In the genomic region with DNA sequence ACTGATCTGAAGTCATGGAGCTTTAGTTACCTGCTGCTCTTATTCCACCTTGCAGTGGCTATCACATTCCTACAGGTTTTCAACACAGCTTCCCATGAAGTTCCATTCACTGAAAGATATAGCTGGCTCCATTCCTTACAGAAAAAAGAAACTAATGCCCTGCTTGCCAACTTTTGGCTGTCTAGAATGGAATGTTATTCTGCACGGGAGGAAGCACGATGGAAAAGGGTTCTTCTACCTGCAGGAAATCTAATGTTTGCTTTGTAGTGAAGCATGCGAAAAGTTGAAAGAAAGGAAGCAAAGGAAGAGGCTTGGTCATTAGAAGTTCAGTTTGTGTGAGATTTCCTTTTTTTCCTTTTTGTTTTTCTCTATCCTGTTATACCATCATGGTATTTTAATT, we compare ENCODE assay signal across 15 cellular contexts. TPM values are rescaled to one million over a fixed set of nuclear protein-coding genes. Genes with fewer than 3 reads are reported as not detected.
"Had no signal": no experiment of that assay in that cellular context is flagged by ENCODE, and none has a peak within 500 bp of the region (broad histone marks: within the 10 kb centered on the region; RNA-seq: fewer than 3 reads in every experiment).

No MANE protein-coding gene starts in this region.

- DNase-seq: activated CD4-positive, alpha-beta T cell treated with anti-CD3 and anti-CD28 coated beads, Interleukin-2, amount 50 U/mL, for 4 hours; activated gamma-delta T cell; left cardiac atrium; mucosa of descending colon; naive B cell; ovary; stimulated activated CD4-positive, alpha-beta T cell treated with anti-CD3 and anti-CD28 coated beads, Interleukin-4, amount 100 ng/mL, for 4 hours; stimulated activated naive B cell treated with anti-CD40 and anti-IgM and Interleukin-4, amounts not matched to agents 10 μg/mL and 1 μg/mL and 100 μg/mL, for 72 hours; upper lobe of right lung; WERI-Rb-1 had no signal

- H3K27ac ChIP-seq: cardiac muscle cell, ovary, upper lobe of right lung, WERI-Rb-1 had no signal

- H3K36me3 ChIP-seq: cardiac muscle cell, ovary, upper lobe of right lung, WERI-Rb-1 had no signal

- H3K9me3 ChIP-seq: mucosa of descending colon, ovary, upper lobe of right lung had no signal

- H3K4me3 ChIP-seq: cardiac muscle cell, mucosa of descending colon, ovary, smooth muscle cell, upper lobe of right lung had no signal

- H3K27me3 ChIP-seq: cardiac muscle cell, ovary, upper lobe of right lung had no signal

- ATAC-seq: activated naive CD4-positive, alpha-beta T cell treated with anti-CD3 and anti-CD28 coated beads, Interleukin-2, amount 50 U/mL, for 72 hours; mucosa of descending colon; sciatic nerve; stimulated activated naive B cell treated with anti-CD40 and anti-IgM and Interleukin-4, amounts not matched to agents 10 μg/mL and 1 μg/mL and 100 μg/mL, for 72 hours; upper lobe of right lung had no signal

RNA-seq across cellular contexts. Expression of gene GIPC2, which starts 32.6 kb away (rescaled TPM):
- total RNA-seq: neural crest cell, smooth muscle cell had no signal
